ENCODE assay signal across 2 cellular contexts in genomic region chr12:30908389-30909087, GRCh38.
TF ChIP-seq lines count a peak whose summit lies in the region.

No MANE protein-coding gene starts in this region.

TF ChIP-seq in GM23338, 12 proteins besides CTCF, POLR2A, EP300 and RAD21:
- no peak for TF ChIP-seq ETS1 (IDR thresholded peaks at IDR 0.05)
- TF ChIP-seq POLR2AphosphoS5 (IDR thresholded peaks at IDR 0.05; ENCODE audit: low read depth) = no peak
- TF ChIP-seq STAT1 (IDR thresholded peaks at IDR 0.05; ENCODE audit: unreplicated experiment) = no peak
- TF ChIP-seq ZNF462 (CRISPR knock-in tag; IDR thresholded peaks at IDR 0.05) = no peak
- no peak for TF ChIP-seq CREB1 (CRISPR knock-in tag; IDR thresholded peaks at IDR 0.05; ENCODE audit: low read depth)
- no peak for TF ChIP-seq REST (IDR thresholded peaks at IDR 0.05; ENCODE audit: unreplicated experiment)
- TF ChIP-seq EZH2 (IDR thresholded peaks at IDR 0.05; ENCODE audit: low read depth, unreplicated experiment) = no peak
- no peak for TF ChIP-seq JUNB (IDR thresholded peaks at IDR 0.05; ENCODE audit: unreplicated experiment)

TF ChIP-seq in HepG2, 621 proteins besides CTCF, POLR2A, EP300 and RAD21 (continued from another document and continues in another):
- no peak for TF ChIP-seq ZHX2 (IDR thresholded peaks at IDR 0.05; ENCODE audit: low read depth)
- no peak for TF ChIP-seq ZHX2 (CRISPR knock-in tag; IDR thresholded peaks at IDR 0.05; ENCODE audit: borderline replicate concordance)
- TF ChIP-seq SRSF9 (IDR thresholded peaks at IDR 0.05; ENCODE audit: borderline replicate concordance, insufficient read depth, low read depth, low read length, poor library complexity, severe bottlenecking) = no peak
- peak; percentile 50 for TF ChIP-seq FOXA3 (CRISPR knock-in tag; IDR thresholded peaks at IDR 0.05)
- no peak for TF ChIP-seq HMG20B (CRISPR knock-in tag; conservative IDR thresholded peaks at IDR 0.05)
- no peak for TF ChIP-seq GMEB2 (CRISPR knock-in tag; IDR thresholded peaks at IDR 0.05; ENCODE audit: low read depth)
- no peak for TF ChIP-seq ZC3H13 (CRISPR knock-in tag; IDR thresholded peaks at IDR 0.05)
- no peak for TF ChIP-seq ZNF251 (CRISPR knock-in tag; IDR thresholded peaks at IDR 0.05)
- TF ChIP-seq ZNF451 (CRISPR knock-in tag; IDR thresholded peaks at IDR 0.05) = no peak
- no peak for TF ChIP-seq ZNF496 (CRISPR knock-in tag; IDR thresholded peaks at IDR 0.05; ENCODE audit: insufficient replicate concordance)
- no peak for TF ChIP-seq ZNF703 (CRISPR knock-in tag; IDR thresholded peaks at IDR 0.05; ENCODE audit: borderline replicate concordance)
- no peak for TF ChIP-seq ZNF512B (CRISPR knock-in tag; IDR thresholded peaks at IDR 0.05; ENCODE audit: borderline replicate concordance)
- TF ChIP-seq ELF3 (CRISPR knock-in tag; IDR thresholded peaks at IDR 0.05) = peak; percentile 25; the same call in 1 of the 2 replicates
- TF ChIP-seq SOX5 (CRISPR knock-in tag; IDR thresholded peaks at IDR 0.05; ENCODE audit: borderline replicate concordance) = peak; percentile 9; the same call in 1 of the 2 replicates
- TF ChIP-seq PAXIP1 (CRISPR knock-in tag; conservative IDR thresholded peaks at IDR 0.05) = 0 out of 2 replicates have a peak, but pooled peaks have one; percentile 32
- no peak for TF ChIP-seq ZNF441 (CRISPR knock-in tag; IDR thresholded peaks at IDR 0.05; ENCODE audit: borderline replicate concordance)
- TF ChIP-seq FOXA1 (IDR thresholded peaks at IDR 0.05) = no peak
- peak; percentile 34; the same call in 1 of the 2 replicates for TF ChIP-seq FOXA1 (CRISPR knock-in tag; IDR thresholded peaks at IDR 0.05)
- peak; percentile 36; the same call in 1 of the 2 replicates for TF ChIP-seq ZNF362 (CRISPR knock-in tag; IDR thresholded peaks at IDR 0.05; ENCODE audit: borderline replicate concordance)
- TF ChIP-seq ZNF276 (CRISPR knock-in tag; IDR thresholded peaks at IDR 0.05; ENCODE audit: low read depth) = no peak
- peak; percentile 22; the same call in 1 of the 2 replicates for TF ChIP-seq NFIC (IDR thresholded peaks at IDR 0.05; ENCODE audit: low read length)
- no peak for TF ChIP-seq SKIL (CRISPR knock-in tag; IDR thresholded peaks at IDR 0.05; ENCODE audit: borderline replicate concordance)
- TF ChIP-seq PATZ1 (CRISPR knock-in tag; IDR thresholded peaks at IDR 0.05) = no peak
- TF ChIP-seq ZNF749 (CRISPR knock-in tag; IDR thresholded peaks at IDR 0.05; ENCODE audit: borderline replicate concordance) = no peak
- TF ChIP-seq MAFF (IDR thresholded peaks at IDR 0.05; ENCODE audit: low read depth, low read length) = peak; percentile 58
- no peak for TF ChIP-seq MTF2 (CRISPR knock-in tag; IDR thresholded peaks at IDR 0.05; ENCODE audit: borderline replicate concordance)
